ENCODE assay signal across 1 cellular context in the genomic region with DNA sequence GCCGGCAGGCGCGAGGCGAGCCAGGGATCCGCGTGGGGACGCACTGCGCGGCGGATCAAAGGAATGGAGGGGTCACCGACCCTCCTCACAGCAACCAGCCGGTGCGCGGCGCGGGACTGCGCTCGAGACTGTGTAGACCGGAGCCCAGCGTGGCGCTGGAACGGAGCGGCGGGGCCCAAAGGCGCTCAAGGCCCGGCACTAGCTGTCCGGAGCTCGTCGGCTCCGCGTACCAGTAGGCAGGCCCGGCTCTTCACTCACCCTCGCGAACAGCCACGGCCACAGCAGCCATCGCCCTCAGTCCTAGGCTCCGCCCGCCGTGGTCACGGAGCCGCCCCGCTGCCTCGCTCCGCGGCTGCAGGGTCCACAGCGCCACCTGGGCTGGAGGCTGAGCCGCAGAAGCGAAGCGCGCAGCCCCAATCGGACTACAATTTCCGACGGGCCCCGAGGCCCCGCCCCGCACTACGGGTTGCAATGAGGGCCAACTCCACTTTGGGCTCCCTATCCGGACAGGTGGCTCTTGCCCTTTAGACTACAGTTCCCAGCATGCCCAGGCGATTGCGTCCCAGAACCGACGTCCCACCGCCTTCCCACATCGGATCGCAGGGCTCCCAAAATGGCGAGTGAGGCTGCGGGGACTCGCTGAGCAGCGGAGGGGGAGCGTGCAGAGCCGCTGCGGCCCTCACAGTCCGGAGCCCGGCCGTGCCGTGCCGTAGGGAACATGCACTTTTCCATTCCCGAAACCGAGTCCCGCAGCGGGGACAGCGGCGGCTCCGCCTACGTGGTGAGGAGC.
TF ChIP-seq lines count a peak whose summit lies in the region.

EIF2B4 (minus strand) TSS at position 313 of the 790 bp plus-strand sequence; CDS start at position 289, 24 bp downstream.
A gene with protein sequence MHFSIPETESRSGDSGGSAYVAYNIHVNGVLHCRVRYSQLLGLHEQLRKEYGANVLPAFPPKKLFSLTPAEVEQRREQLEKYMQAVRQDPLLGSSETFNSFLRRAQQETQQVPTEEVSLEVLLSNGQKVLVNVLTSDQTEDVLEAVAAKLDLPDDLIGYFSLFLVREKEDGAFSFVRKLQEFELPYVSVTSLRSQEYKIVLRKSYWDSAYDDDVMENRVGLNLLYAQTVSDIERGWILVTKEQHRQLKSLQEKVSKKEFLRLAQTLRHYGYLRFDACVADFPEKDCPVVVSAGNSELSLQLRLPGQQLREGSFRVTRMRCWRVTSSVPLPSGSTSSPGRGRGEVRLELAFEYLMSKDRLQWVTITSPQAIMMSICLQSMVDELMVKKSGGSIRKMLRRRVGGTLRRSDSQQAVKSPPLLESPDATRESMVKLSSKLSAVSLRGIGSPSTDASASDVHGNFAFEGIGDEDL (plus strand): TSS at position 591 of the 790 bp plus-strand sequence. CDS start 128 bp downstream, at position 719.

TF ChIP-seq in HEK293, 187 proteins besides CTCF, POLR2A, EP300 and RAD21 (continued from another document and continues in another):
- TF ChIP-seq TSHZ1 (tag by site-specific recombination; IDR thresholded peaks at IDR 0.05; ENCODE audit: borderline replicate concordance) (no peak), ZNF843 (tag by site-specific recombination; IDR thresholded peaks at IDR 0.05) (0 out of 2 replicates have a peak, but pooled peaks have one; percentile 40), ZNF707 (tag by site-specific recombination; IDR thresholded peaks at IDR 0.05) (no peak), ZNF473 (tag by site-specific recombination; IDR thresholded peaks at IDR 0.05) (no peak), BCL6B (tag by site-specific recombination; IDR thresholded peaks at IDR 0.05) (no peak), HOXC10 (CRISPR knock-in tag; IDR thresholded peaks at IDR 0.05) (no peak), IKZF3 (tag by site-specific recombination; IDR thresholded peaks at IDR 0.05) (no peak), ZNF529 (tag by site-specific recombination; IDR thresholded peaks at IDR 0.05; ENCODE audit: insufficient replicate concordance) (no peak), ZNF488 (tag by site-specific recombination; IDR thresholded peaks at IDR 0.05) (no peak), ZNF155 (tag by site-specific recombination; IDR thresholded peaks at IDR 0.05) (no peak), ZNF174 (tag by site-specific recombination; IDR thresholded peaks at IDR 0.05) (no peak), KLF9 (tag by site-specific recombination; IDR thresholded peaks at IDR 0.05; ENCODE audit: low read depth) (peak; percentile 26; the same call in 1 of the 2 replicates), ZFHX2 (tag by site-specific recombination; conservative IDR thresholded peaks at IDR 0.05) (peak; percentile 78), ZNF132 (tag by site-specific recombination; IDR thresholded peaks at IDR 0.05; ENCODE audit: borderline replicate concordance) (no peak), ZNF423 (tag by site-specific recombination; IDR thresholded peaks at IDR 0.05) (no peak; the same call in 1 of the 2 replicates), BCL11A (tag by site-specific recombination; IDR thresholded peaks at IDR 0.05; ENCODE audit: low read depth) (peak; percentile 28; the same call in 1 of the 2 replicates), ZNF660 (tag by site-specific recombination; IDR thresholded peaks at IDR 0.05) (peak; percentile 61; the same call in 1 of the 2 replicates), ZNF704 (tag by site-specific recombination; IDR thresholded peaks at IDR 0.05) (no peak), ZNF514 (tag by site-specific recombination; IDR thresholded peaks at IDR 0.05) (no peak), ZNF19 (tag by site-specific recombination; IDR thresholded peaks at IDR 0.05; ENCODE audit: low read depth) (no peak), ZNF302 (tag by site-specific recombination; IDR thresholded peaks at IDR 0.05; ENCODE audit: low read depth) (no peak), SP2 (tag by site-specific recombination; IDR thresholded peaks at IDR 0.05) (peak; percentile 77), REPIN1 (tag by site-specific recombination; IDR thresholded peaks at IDR 0.05; ENCODE audit: low read depth) (no peak; the same call in 1 of the 2 replicates), ZNF692 (tag by site-specific recombination; IDR thresholded peaks at IDR 0.05) (peak; percentile 90), HOXD13 (CRISPR knock-in tag; IDR thresholded peaks at IDR 0.05; ENCODE audit: borderline replicate concordance) (no peak), ZEB2 (tag by site-specific recombination; IDR thresholded peaks at IDR 0.05) (peak; percentile 95)
- TF ChIP-seq, protein P1, sequence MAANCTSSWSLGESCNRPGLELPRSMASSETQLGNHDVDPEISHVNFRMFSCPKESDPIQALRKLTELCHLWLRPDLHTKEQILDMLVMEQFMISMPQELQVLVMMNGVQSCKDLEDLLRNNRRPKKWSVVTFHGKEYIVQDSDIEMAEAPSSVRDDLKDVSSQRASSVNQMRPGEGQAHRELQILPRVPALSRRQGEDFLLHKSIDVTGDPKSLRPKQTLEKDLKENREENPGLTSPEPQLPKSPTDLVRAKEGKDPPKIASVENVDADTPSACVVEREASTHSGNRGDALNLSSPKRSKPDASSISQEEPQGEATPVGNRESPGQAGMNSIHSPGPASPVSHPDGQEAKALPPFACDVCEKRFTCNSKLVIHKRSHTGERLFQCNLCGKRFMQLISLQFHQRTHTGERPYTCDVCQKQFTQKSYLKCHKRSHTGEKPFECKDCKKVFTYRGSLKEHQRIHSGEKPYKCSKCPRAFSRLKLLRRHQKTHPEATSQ (tag by site-specific recombination; IDR thresholded peaks at IDR 0.05): no peak
- TF ChIP-seq, protein P2, sequence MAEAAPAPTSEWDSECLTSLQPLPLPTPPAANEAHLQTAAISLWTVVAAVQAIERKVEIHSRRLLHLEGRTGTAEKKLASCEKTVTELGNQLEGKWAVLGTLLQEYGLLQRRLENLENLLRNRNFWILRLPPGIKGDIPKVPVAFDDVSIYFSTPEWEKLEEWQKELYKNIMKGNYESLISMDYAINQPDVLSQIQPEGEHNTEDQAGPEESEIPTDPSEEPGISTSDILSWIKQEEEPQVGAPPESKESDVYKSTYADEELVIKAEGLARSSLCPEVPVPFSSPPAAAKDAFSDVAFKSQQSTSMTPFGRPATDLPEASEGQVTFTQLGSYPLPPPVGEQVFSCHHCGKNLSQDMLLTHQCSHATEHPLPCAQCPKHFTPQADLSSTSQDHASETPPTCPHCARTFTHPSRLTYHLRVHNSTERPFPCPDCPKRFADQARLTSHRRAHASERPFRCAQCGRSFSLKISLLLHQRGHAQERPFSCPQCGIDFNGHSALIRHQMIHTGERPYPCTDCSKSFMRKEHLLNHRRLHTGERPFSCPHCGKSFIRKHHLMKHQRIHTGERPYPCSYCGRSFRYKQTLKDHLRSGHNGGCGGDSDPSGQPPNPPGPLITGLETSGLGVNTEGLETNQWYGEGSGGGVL (tag by site-specific recombination; IDR thresholded peaks at IDR 0.05): no peak
- TF ChIP-seq, protein P3, sequence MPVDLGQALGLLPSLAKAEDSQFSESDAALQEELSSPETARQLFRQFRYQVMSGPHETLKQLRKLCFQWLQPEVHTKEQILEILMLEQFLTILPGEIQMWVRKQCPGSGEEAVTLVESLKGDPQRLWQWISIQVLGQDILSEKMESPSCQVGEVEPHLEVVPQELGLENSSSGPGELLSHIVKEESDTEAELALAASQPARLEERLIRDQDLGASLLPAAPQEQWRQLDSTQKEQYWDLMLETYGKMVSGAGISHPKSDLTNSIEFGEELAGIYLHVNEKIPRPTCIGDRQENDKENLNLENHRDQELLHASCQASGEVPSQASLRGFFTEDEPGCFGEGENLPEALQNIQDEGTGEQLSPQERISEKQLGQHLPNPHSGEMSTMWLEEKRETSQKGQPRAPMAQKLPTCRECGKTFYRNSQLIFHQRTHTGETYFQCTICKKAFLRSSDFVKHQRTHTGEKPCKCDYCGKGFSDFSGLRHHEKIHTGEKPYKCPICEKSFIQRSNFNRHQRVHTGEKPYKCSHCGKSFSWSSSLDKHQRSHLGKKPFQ (tag by site-specific recombination; IDR thresholded peaks at IDR 0.05): no peak
- TF ChIP-seq, protein P4, sequence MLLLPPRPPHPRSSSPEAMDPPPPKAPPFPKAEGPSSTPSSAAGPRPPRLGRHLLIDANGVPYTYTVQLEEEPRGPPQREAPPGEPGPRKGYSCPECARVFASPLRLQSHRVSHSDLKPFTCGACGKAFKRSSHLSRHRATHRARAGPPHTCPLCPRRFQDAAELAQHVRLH (tag by site-specific recombination; IDR thresholded peaks at IDR 0.05): 0 out of 2 replicates have a peak, but pooled peaks have one; percentile 11
- TF ChIP-seq, protein P5, sequence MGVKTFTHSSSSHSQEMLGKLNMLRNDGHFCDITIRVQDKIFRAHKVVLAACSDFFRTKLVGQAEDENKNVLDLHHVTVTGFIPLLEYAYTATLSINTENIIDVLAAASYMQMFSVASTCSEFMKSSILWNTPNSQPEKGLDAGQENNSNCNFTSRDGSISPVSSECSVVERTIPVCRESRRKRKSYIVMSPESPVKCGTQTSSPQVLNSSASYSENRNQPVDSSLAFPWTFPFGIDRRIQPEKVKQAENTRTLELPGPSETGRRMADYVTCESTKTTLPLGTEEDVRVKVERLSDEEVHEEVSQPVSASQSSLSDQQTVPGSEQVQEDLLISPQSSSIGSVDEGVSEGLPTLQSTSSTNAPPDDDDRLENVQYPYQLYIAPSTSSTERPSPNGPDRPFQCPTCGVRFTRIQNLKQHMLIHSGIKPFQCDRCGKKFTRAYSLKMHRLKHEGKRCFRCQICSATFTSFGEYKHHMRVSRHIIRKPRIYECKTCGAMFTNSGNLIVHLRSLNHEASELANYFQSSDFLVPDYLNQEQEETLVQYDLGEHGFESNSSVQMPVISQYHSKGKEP (tag by site-specific recombination; IDR thresholded peaks at IDR 0.05): peak; percentile 49; the same call in 1 of the 2 replicates
